Comparison of ENCODE assay signal across 8 cellular contexts in the genomic region with DNA sequence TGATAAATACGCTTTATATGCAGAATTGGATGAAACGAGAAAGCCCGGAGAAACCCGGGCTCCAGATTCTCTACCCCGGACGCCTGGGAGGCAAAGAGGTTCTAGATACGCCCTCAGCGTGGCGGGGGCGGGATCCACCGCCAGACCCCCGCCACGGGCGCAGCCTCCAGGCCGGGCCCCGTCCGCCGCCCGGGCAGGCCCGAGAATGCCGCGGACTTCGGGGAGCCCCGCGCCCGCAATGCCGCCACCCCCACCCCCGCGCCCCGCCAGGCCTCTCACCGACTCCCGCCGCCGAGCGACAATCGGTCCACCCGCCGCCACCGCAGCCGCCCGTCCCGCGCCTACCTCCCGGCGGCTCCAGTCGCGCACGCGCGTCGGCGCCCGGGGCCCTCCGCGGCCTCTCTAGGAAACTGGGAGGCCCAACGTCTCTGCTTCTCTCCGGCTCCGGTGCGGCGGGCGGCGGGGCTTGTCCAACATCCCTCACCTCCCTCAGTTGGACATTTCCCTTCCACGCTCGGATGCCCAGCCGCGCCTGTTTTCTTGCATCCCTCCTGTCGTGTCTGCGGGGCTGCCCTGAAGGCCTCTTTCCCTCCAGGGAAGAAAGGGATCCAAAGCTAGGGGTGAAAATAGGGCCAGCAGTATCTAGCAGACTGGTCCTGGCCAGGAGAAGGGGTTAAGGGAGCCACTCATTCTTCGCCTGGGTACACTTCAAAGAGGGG. TPM values are rescaled to one million over a fixed set of nuclear protein-coding genes. Genes with fewer than 3 reads are reported as not detected.
DNase-seq lines count a peak whose midpoint lies in the region; ATAC-seq and TF ChIP-seq lines count a peak whose summit lies in the region.

A gene (minus strand): TSS at position 359 of the 719 bp plus-strand sequence. CDS start 22,121 bp downstream, outside the sequence.

- H3K36me3 ChIP-seq in neural cell (ENCODE audit: insufficient read depth, low read length), result no peaks in the 10 kb centered on the region

- H3K27me3 ChIP-seq in neural cell (ENCODE audit: insufficient read depth, low read depth, low read length), result no peaks in the 10 kb centered on the region

- H3K79me2 ChIP-seq in neural cell (replicated peaks; ENCODE audit: insufficient read depth, low read length), result peaks cover 37% of the 10 kb centered on the region

- DNase-seq in DMS53 (lab: John Stamatoyannopoulos, UW) (peak; percentile 72), KG1 (lab: John Stamatoyannopoulos, UW) (peak; percentile 40), SHP77 (lab: John Stamatoyannopoulos, UW) (peak; percentile 61 to 66), fibroblast of the conjunctiva (ENCODE audit: low read depth) (peak; percentile 43)
- peak; percentile 68 for DNase-seq in activated T-helper 9 cell treated with anti-CD3 and anti-CD28 coated beads, Interleukin-2, amount 50 U/mL, for 16 hours (ENCODE audit: low read depth)

- H3K4me1 Mint-ChIP-seq in stimulated activated naive CD8-positive, alpha-beta T cell treated with anti-CD3 and anti-CD28 coated beads, Interleukin-15, Interleukin-2, amounts not matched to agents 100 ng/mL and 50 ng/mL, for 24 hours (ENCODE audit: low read depth), result peaks cover 23% of the 10 kb centered on the region

- no peaks in the 10 kb centered on the region for H3K27me3 Mint-ChIP-seq in stimulated activated naive CD8-positive, alpha-beta T cell treated with anti-CD3 and anti-CD28 coated beads, Interleukin-15, Interleukin-2, amounts not matched to agents 100 ng/mL and 50 ng/mL, for 24 hours

- no peaks in the 10 kb centered on the region for H4K20me1 ChIP-seq in neural cell (ENCODE audit: insufficient read depth)

- H3K4me3 Mint-ChIP-seq in stimulated activated naive CD8-positive, alpha-beta T cell treated with anti-CD3 and anti-CD28 coated beads, Interleukin-15, Interleukin-2, amounts not matched to agents 100 ng/mL and 50 ng/mL, for 24 hours, result peak within 1 kb of the TSS; percentile 84

- peak within 1 kb of the TSS; percentile 93 for H3K4me2 ChIP-seq in neural cell (ENCODE audit: low read length)

- H3K9ac ChIP-seq in neural cell (ENCODE audit: low read length), result peak within 1 kb of the TSS; percentile 80

- peak within 1 kb of the TSS; percentile 93 for H2AFZ ChIP-seq in neural cell (ENCODE audit: low read depth, low read length)

- peak; percentile 87 for ATAC-seq in GM21619 (IDR thresholded peaks at IDR 0.05; ENCODE audit: unreplicated experiment)

- H3K36me3 Mint-ChIP-seq in stimulated activated naive CD8-positive, alpha-beta T cell treated with anti-CD3 and anti-CD28 coated beads, Interleukin-15, Interleukin-2, amounts not matched to agents 100 ng/mL and 50 ng/mL, for 24 hours (ENCODE audit: low read depth), result no peaks in the 10 kb centered on the region

- peak within 1 kb of the TSS; percentile 76 for H3K27ac ChIP-seq in neural cell (ENCODE audit: low read length)

- TF ChIP-seq RAD21 in neural cell (conservative IDR thresholded peaks at IDR 0.05), result peak; percentile 18

- H3F3A ChIP-seq in neural cell (ENCODE audit: insufficient read depth, low read length, poor library complexity, severe bottlenecking), result no peaks in the 10 kb centered on the region

- H3K9me2 ChIP-seq in neural cell (ENCODE audit: insufficient read depth, low read length), result no peaks in the 10 kb centered on the region

- peak within 1 kb of the TSS; percentile 75 for H3K4me3 ChIP-seq in neural cell (ENCODE audit: low read length)

- no peaks in the 10 kb centered on the region for H3K9me3 ChIP-seq in neural cell (ENCODE audit: low read length)

- no peak for TF ChIP-seq CTCF in neural cell (IDR thresholded peaks at IDR 0.05; ENCODE audit: poor library complexity, severe bottlenecking)

- TF ChIP-seq EP300 in neural cell (conservative IDR thresholded peaks at IDR 0.05; ENCODE audit: poor library complexity, severe bottlenecking), result peak; percentile 28

- H3K9me3 Mint-ChIP-seq in stimulated activated naive CD8-positive, alpha-beta T cell treated with anti-CD3 and anti-CD28 coated beads, Interleukin-15, Interleukin-2, amounts not matched to agents 100 ng/mL and 50 ng/mL, for 24 hours, result no peaks in the 10 kb centered on the region

- peak within 1 kb of the TSS; percentile 89 for H3K27ac Mint-ChIP-seq in stimulated activated naive CD8-positive, alpha-beta T cell treated with anti-CD3 and anti-CD28 coated beads, Interleukin-15, Interleukin-2, amounts not matched to agents 100 ng/mL and 50 ng/mL, for 24 hours

TF ChIP-seq in neural cell, 6 proteins besides CTCF, POLR2A, EP300 and RAD21:
- peak; percentile 90 for TF ChIP-seq POLR2AphosphoS5 (IDR thresholded peaks at IDR 0.05)
- TF ChIP-seq EZH2 (IDR thresholded peaks at IDR 0.05; ENCODE audit: borderline replicate concordance, insufficient read depth, low read length, poor library complexity, severe bottlenecking), result no peak
- TF ChIP-seq MXI1 (conservative IDR thresholded peaks at IDR 0.05; ENCODE audit: poor library complexity, severe bottlenecking), result peak; percentile 48
- peak; percentile 40 for TF ChIP-seq SMC3 (conservative IDR thresholded peaks at IDR 0.05; ENCODE audit: poor library complexity)
- TF ChIP-seq, protein P1, sequence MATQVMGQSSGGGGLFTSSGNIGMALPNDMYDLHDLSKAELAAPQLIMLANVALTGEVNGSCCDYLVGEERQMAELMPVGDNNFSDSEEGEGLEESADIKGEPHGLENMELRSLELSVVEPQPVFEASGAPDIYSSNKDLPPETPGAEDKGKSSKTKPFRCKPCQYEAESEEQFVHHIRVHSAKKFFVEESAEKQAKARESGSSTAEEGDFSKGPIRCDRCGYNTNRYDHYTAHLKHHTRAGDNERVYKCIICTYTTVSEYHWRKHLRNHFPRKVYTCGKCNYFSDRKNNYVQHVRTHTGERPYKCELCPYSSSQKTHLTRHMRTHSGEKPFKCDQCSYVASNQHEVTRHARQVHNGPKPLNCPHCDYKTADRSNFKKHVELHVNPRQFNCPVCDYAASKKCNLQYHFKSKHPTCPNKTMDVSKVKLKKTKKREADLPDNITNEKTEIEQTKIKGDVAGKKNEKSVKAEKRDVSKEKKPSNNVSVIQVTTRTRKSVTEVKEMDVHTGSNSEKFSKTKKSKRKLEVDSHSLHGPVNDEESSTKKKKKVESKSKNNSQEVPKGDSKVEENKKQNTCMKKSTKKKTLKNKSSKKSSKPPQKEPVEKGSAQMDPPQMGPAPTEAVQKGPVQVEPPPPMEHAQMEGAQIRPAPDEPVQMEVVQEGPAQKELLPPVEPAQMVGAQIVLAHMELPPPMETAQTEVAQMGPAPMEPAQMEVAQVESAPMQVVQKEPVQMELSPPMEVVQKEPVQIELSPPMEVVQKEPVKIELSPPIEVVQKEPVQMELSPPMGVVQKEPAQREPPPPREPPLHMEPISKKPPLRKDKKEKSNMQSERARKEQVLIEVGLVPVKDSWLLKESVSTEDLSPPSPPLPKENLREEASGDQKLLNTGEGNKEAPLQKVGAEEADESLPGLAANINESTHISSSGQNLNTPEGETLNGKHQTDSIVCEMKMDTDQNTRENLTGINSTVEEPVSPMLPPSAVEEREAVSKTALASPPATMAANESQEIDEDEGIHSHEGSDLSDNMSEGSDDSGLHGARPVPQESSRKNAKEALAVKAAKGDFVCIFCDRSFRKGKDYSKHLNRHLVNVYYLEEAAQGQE (IDR thresholded peaks at IDR 0.05; ENCODE audit: borderline replicate concordance), result no peak
- no peak for TF ChIP-seq TAF1 (IDR thresholded peaks at IDR 0.05; ENCODE audit: low read depth)

RNA-seq across cellular contexts. Expression of the gene that starts here (rescaled TPM):
- polyA plus RNA-seq in neural cell, result 15.8 and 19.0 TPM in 2 replicates
- 54.0 and 56.5 TPM in 2 replicates for polyA minus RNA-seq in neural cell

Comparison
In these comparisons a context has a peak if more than half of its experiments do, and no peak if none do; other contexts are left out.
1. Peak in every context shown above with its lines: DNase-seq, ATAC-seq, H3K4me3 ChIP-seq and H3K27ac ChIP-seq.